Comparison of ENCODE assay signal across 13 cellular contexts in the genomic region with DNA sequence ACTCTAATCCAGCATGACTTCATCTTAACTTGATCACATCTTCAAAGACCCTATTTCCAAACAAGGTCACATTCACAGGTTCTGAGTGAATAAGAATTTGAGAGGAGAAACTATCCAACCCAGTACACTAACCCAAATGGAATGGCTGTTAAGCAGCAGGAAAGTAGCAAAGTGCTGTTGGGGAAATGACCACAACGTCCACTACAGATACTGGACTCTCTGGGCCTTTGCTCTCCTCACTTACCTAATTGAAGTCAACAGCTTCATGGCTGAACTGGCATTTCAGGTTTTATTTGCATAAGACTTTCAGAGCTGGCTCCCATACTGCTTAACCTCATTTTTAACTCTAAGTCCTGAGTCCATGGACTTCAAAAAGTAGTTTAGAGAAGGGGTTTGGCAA. TPM values are rescaled to one million over a fixed set of nuclear protein-coding genes. Genes with fewer than 3 reads are reported as not detected.
DNase-seq lines count a peak whose midpoint lies in the region; ATAC-seq, FAIRE-seq and TF ChIP-seq lines count a peak whose summit lies in the region.
"Had no signal": no experiment of that assay in that cellular context is flagged by ENCODE, and none has a peak within 500 bp of the region (broad histone marks: within the 10 kb centered on the region; RNA-seq: fewer than 3 reads in every experiment).

No MANE protein-coding gene starts in this region.

- H3K27ac ChIP-seq in GM12878 (ENCODE audit: control insufficient read depth, insufficient read depth), result no peak overlapping the region
- no peak overlapping the region for H3K27ac ChIP-seq in neural progenitor cell

- no peaks in the 10 kb centered on the region for H3K36me3 Mint-ChIP-seq in neural progenitor cell
- H3K36me3 Mint-ChIP-seq in T-helper 2 cell treated with Interferon-gamma antibody and Interleukin-4, amounts not matched to agents 5 μg/mL and 100 μg/mL, for 36 hours (ENCODE audit: low read depth), result no peaks in the 10 kb centered on the region

- no peak for TF ChIP-seq POLR2A in GM12878 (IDR thresholded peaks at IDR 0.05; ENCODE audit: low read depth, low read length)

- DNase-seq in EL, result peak; percentile 45
- peak; percentile 18 for DNase-seq in HT-29 (ENCODE audit: low spot score)
- DNase-seq in GM12878 (ENCODE audit: low read depth, low spot score), result no peak
- no peak for DNase-seq in neural progenitor cell (ENCODE audit: low spot score)
- no peak for DNase-seq in activated naive CD4-positive, alpha-beta T cell (lab: John Stamatoyannopoulos, UW)
- DNase-seq in T-helper 2 cell treated with Interferon-gamma antibody and Interleukin-4, amounts not matched to agents 5 μg/mL and 100 μg/mL, for 36 hours (ENCODE audit: low spot score), result no peak
- DNase-seq: AML-193, DMS79, KG1, NCI-H187 treated with DMSO at 0.1 percent for 48 hours, SHP77 treated with DMSO at 0.1 percent for 48 hours had no signal

- FAIRE-seq in GM12878 (lab: Jason Lieb, UNC), result no peak

- no peaks in the 10 kb centered on the region for H3K9me3 Mint-ChIP-seq in neural progenitor cell
- H3K9me3 Mint-ChIP-seq in T-helper 2 cell treated with Interferon-gamma antibody and Interleukin-4, amounts not matched to agents 5 μg/mL and 100 μg/mL, for 36 hours, result no peaks in the 10 kb centered on the region

- H3F3A ChIP-seq in neural progenitor cell (ENCODE audit: low read depth), result peaks cover 3% of the 10 kb centered on the region

- CTCF ChIA-PET in GM12878 (lab: Yijun Ruan, JAX), result no interaction called here

- H4K20me1 ChIP-seq in GM12878 (ENCODE audit: control insufficient read depth, insufficient read depth), result no peaks in the 10 kb centered on the region
- no peaks in the 10 kb centered on the region for H4K20me1 ChIP-seq in neural progenitor cell (ENCODE audit: low read depth)

- TF ChIP-seq CTCF in GM12878 (IDR thresholded peaks at IDR 0.05 in 2 of 3, conservative IDR thresholded peaks at IDR 0.05 in 1 of 3; ENCODE audit: control insufficient read depth in 2 of 3, extremely low read depth in 1 of 3, insufficient read depth in 1 of 3, low read depth in 3 of 3, low read length in 3 of 3) (no peak), neural progenitor cell (IDR thresholded peaks at IDR 0.05) (no peak)

- RAD21 ChIA-PET in GM12878 (lab: Charles Lee; ENCODE audit: unreplicated experiment), result interaction anchor here (0.8 kb wide), 1 partner anchor 39 kb away, joined by 3 read pairs; no protein-coding TSS in a partner anchor

- H3K79me2 ChIP-seq in GM12878 (ENCODE audit: control insufficient read depth, insufficient read depth, low read length), result no peaks in the 10 kb centered on the region
- H3K79me2 ChIP-seq in neural progenitor cell (ENCODE audit: low read depth), result no peaks in the 10 kb centered on the region

- BruUV-seq in GM12878 (replicated peaks; lab: Mats Ljungman, UMichigan), result no TSS peak

- H3K4me2 ChIP-seq in GM12878 (ENCODE audit: control insufficient read depth, insufficient read depth), result no peak overlapping the region
- no peak overlapping the region for H3K4me2 ChIP-seq in neural progenitor cell

- intact Hi-C loops in GM12878 (cut with micrococcal nuclease; ENCODE audit: unreplicated experiment), result no loop called here

- peaks cover 3% of the 10 kb centered on the region for H3K4me1 Mint-ChIP-seq in neural progenitor cell
- no peaks in the 10 kb centered on the region for H3K4me1 Mint-ChIP-seq in T-helper 2 cell treated with Interferon-gamma antibody and Interleukin-4, amounts not matched to agents 5 μg/mL and 100 μg/mL, for 36 hours (ENCODE audit: low read depth)

- in situ Hi-C loops in GM12878 (cut with MboI), result no loop called here

- H3K4me1 ChIP-seq in GM12878 (ENCODE audit: control insufficient read depth, insufficient read depth, low read length) (no peaks in the 10 kb centered on the region), neural progenitor cell (peaks cover 8% of the 10 kb centered on the region)

- no peak overlapping the region for H3K4me3 ChIP-seq in GM12878
- no peak overlapping the region for H3K4me3 ChIP-seq in neural progenitor cell

- H3K4me3 Mint-ChIP-seq in neural progenitor cell, result no peak overlapping the region
- H3K4me3 Mint-ChIP-seq in T-helper 2 cell treated with Interferon-gamma antibody and Interleukin-4, amounts not matched to agents 5 μg/mL and 100 μg/mL, for 36 hours, result no peak overlapping the region

- H3K36me3 ChIP-seq in GM12878 (ENCODE audit: control insufficient read depth in 2 of 2, insufficient read depth in 2 of 2, low read length in 1 of 2), result no peaks in the 10 kb centered on the region
- no peaks in the 10 kb centered on the region for H3K36me3 ChIP-seq in neural progenitor cell

- H2AFZ ChIP-seq in GM12878 (ENCODE audit: control insufficient read depth, low read depth, low read length) (no peak overlapping the region), neural progenitor cell (replicated peaks) (peak overlapping the region; percentile 6)

- SMC1A ChIA-PET in GM12878 (lab: Charles Lee; ENCODE audit: uncharacterized antibody, unreplicated experiment), result no interaction called here

- H3K27me3 Mint-ChIP-seq in neural progenitor cell (ENCODE audit: insufficient read depth, low read depth), result no peaks in the 10 kb centered on the region
- peaks cover 13% of the 10 kb centered on the region for H3K27me3 Mint-ChIP-seq in T-helper 2 cell treated with Interferon-gamma antibody and Interleukin-4, amounts not matched to agents 5 μg/mL and 100 μg/mL, for 36 hours (ENCODE audit: low read depth)

- no peak for TF ChIP-seq RAD21 in GM12878 (IDR thresholded peaks at IDR 0.05; ENCODE audit: insufficient read depth, low read depth, low read length)

- H3K27me3 ChIP-seq in GM12878 (replicated peaks in 1 of 2; ENCODE audit: control insufficient read depth in 2 of 2, insufficient read depth in 2 of 2, low read length in 1 of 2) (no peaks in the 10 kb centered on the region), neural progenitor cell (no peaks in the 10 kb centered on the region)

- POLR2A ChIA-PET in GM12878 (lab: Charles Lee), result no interaction called here

- H3K9me3 ChIP-seq in GM12878 (replicated peaks; ENCODE audit: control insufficient read depth, insufficient read depth, low read length) (no peaks in the 10 kb centered on the region), neural progenitor cell (ENCODE audit: low read depth) (no peaks in the 10 kb centered on the region)

- H3K9ac ChIP-seq in GM12878 (ENCODE audit: control insufficient read depth, insufficient read depth, low read length) (no peak overlapping the region), neural progenitor cell (no peak overlapping the region)

- ATAC-seq in GM12878, result peak; percentile 26; the same call in 1 of the 3 replicates
- ATAC-seq in GM18909 (IDR thresholded peaks at IDR 0.05; ENCODE audit: poor library complexity, unreplicated experiment), result no peak
- ATAC-seq in HG03442 (IDR thresholded peaks at IDR 0.05; ENCODE audit: unreplicated experiment), result no peak

- 0% methylated on average over 1 of the region's 1 CpG for WGBS in GM12878 (ENCODE audit: insufficient coverage, insufficient replicate concordance, low lambda C conversion rate, missing lambda C conversion rate)

- TF ChIP-seq EP300 in GM12878 (IDR thresholded peaks at IDR 0.05; ENCODE audit: borderline replicate concordance in 1 of 2, control insufficient read depth in 1 of 2, low read depth in 2 of 2, low read length in 2 of 2), result no peak

- no peak overlapping the region for H3K27ac Mint-ChIP-seq in neural progenitor cell
- no peak overlapping the region for H3K27ac Mint-ChIP-seq in T-helper 2 cell treated with Interferon-gamma antibody and Interleukin-4, amounts not matched to agents 5 μg/mL and 100 μg/mL, for 36 hours

TF ChIP-seq in GM12878, 131 proteins besides CTCF, POLR2A, EP300 and RAD21:
- TF ChIP-seq ETV6 (conservative IDR thresholded peaks at IDR 0.05 in 1 of 2, IDR thresholded peaks at IDR 0.05 in 1 of 2; ENCODE audit: borderline replicate concordance in 1 of 2, low read depth in 1 of 2) (no peak), GABPA (IDR thresholded peaks at IDR 0.05; ENCODE audit: low read depth) (no peak), PAX8 (IDR thresholded peaks at IDR 0.05) (no peak)

RNA-seq across cellular contexts. Expression of gene ACVR2A, which starts 38.0 kb away (rescaled TPM):
- total RNA-seq in HT-29 (2014; rRNA removed; shearing (Covaris generic)), result 2.8 and 3.0 TPM in 2 replicates
- 13.7 and 15.5 TPM in 2 replicates for total RNA-seq in GM12878 (2013; cell fraction: nucleolus; rRNA removed)
- total RNA-seq in GM12878 (2014; rRNA removed), result 1.6 and 1.9 TPM in 2 replicates
- 2.0 and 2.6 TPM in 2 replicates for total RNA-seq in GM12878 (2014; rRNA removed; fragmentation: Illumina TruSeq; extraction: Trizol)
- 1.7 and 2.3 TPM in 2 replicates for total RNA-seq in GM12878 (2021)
- 0.73 TPM for polyA plus RNA-seq in GM12878 (2011; ENCODE audit: low read depth)
- polyA plus RNA-seq in GM12878 (2011; rRNA removed), result 1.2 and 1.5 TPM in 2 replicates
- 0.40 and 0.46 TPM in 2 replicates for polyA plus RNA-seq in GM12878 (2011; cell fraction: cytosol; rRNA removed)
- polyA plus RNA-seq in GM12878 (2011; cell fraction: nucleus; rRNA removed), result 1.7 and 1.9 TPM in 2 replicates
- 0.66 and 1.1 TPM in 2 replicates for polyA plus RNA-seq in GM12878 (2012)
- polyA plus RNA-seq in GM12878 (2014; fragmentation: Illumina TruSeq; extraction: Trizol), result 1.5 TPM in 2 replicates
- polyA plus RNA-seq in GM12878 (2014; fragmentation: Nextera tagmentation; extraction: Ambion mirVana), result 1 to 10 TPM; 1.7 to 1.9 TPM
- 0.82 and 0.83 TPM in 2 replicates for polyA plus RNA-seq in GM12878 (2014; rRNA removed)
- 1 to 10 TPM in 1 of 2 experiments, under 1 TPM in 1; 0.42 to 3.0 TPM for polyA plus RNA-seq in GM12878 (2016; fragmentation: Nextera tagmentation; extraction: Ambion mirVana)
- polyA minus RNA-seq in GM12878 (2011; rRNA and poly(A)+ RNA removed), result 1.5 and 4.1 TPM in 2 replicates
- polyA minus RNA-seq in GM12878 (2011; cell fraction: cytosol; rRNA and poly(A)+ RNA removed), result 1.3 and 1.7 TPM in 2 replicates
- 2.8 and 3.8 TPM in 2 replicates for polyA minus RNA-seq in GM12878 (2011; cell fraction: nucleus; rRNA and poly(A)+ RNA removed)
- total RNA-seq in neural progenitor cell (ENCODE audit: low replicate concordance), result 13.3 and 22.7 TPM in 2 replicates

Comparison
In these comparisons a context has a peak if more than half of its experiments do, and no peak if none do; other contexts are left out.
1. DNase-seq: peak in EL (single experiment) and HT-29 (single experiment); none in GM12878 (single experiment), neural progenitor cell (single experiment), activated naive CD4-positive, alpha-beta T cell (0 of 4) and T-helper 2 cell treated with Interferon-gamma antibody and Interleukin-4, amounts not matched to agents 5 μg/mL and 100 μg/mL, for 36 hours (single experiment).